In the genomic region with DNA sequence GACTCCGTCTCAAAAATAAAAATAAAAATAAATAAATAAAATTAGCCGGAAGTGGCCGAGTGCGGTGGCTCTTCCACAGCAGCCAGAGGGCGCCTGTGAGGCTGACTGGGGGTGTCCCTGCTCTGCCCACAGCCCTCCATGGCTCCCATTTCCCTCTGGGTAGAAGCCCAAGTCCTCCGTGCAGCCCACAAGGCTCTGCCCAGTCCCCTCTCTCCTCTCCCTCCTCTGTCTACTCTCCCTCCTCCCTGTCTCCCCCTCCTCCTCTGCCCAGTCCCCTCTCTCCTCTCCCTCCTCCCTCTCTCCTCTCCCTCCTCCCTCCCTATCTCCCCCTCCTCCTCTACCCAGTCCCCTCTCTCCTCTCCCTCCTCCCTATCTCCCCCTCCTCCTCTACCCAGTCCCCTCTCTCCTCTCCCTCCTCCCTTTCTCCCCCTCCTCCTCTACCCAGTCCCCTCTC, we compare ENCODE assay signal across 1 cellular context.
TF ChIP-seq lines count a peak whose summit lies in the region.

No MANE protein-coding gene starts in this region.

TF ChIP-seq in HCT116, 20 proteins besides CTCF, POLR2A, EP300 and RAD21:
- TF ChIP-seq CBX3 (IDR thresholded peaks at IDR 0.05; ENCODE audit: low read depth) (peak; percentile 58; the same call in 1 of the 2 replicates), FOSL1 (IDR thresholded peaks at IDR 0.05; ENCODE audit: low read depth) (no peak)
